8 cellular contexts compared by ENCODE assay signal in the genomic region with DNA sequence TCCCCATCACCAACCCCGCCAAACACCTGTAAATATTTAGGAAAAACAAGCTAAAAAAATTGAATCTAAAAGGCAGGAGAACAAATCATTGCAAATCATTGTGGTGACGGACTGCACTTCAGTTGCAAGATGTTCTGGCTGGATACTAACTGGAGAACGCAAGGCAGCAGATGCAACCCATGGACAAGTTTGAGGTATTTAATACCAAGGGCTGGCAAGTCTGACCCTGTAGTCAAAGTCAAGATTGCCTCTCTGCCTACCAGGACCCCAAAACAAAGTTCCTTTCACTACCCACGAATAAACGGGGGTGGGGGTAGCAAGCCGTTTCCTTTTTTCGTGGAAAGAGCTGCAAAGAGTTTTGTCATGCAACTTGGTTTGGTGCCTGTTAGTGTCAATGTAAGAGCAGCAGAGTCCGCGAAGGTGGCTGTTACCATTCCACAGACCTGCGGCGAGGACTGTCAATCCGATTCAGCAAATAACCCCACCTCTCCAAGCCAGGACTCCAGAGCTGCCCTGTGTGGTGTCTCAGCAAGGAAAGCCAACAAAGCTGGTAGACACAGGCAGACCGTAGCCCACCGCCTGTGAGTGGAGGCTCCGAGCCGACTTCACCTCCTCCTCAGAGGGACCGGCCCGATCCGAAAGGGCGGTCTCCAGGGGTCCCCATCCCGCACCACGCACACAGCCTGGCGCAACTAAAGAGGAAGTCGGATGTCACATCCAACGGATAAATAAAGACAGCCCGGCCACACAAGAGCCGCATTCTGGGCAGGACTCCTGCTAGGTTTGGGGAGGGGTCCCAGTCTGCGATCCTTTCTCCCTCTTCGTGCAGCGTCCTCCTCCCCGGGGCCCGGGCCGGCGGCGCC. TPM values are rescaled to one million over a fixed set of nuclear protein-coding genes. Genes with fewer than 3 reads are reported as not detected.
DNase-seq lines count a peak whose midpoint lies in the region; ATAC-seq and TF ChIP-seq lines count a peak whose summit lies in the region.

No MANE protein-coding gene starts in this region.

- ATAC-seq in HG02840 (IDR thresholded peaks at IDR 0.05; ENCODE audit: low FRiP score, unreplicated experiment) (peak; percentile 5), foreskin keratinocyte (no peak)

- DNase-seq in COR-L47 (lab: John Stamatoyannopoulos, UW) (peak; percentile 32), SK-N-DZ (ENCODE audit: low spot score) (peak; percentile 47), immature natural killer cell (peak in 2 of 3 donors; percentile 55 to 56), spleen (peak; percentile 90), ACHN (no peak), foreskin keratinocyte (no peak)

- no peaks in the 10 kb centered on the region for H3K36me3 ChIP-seq in spleen

- H3K27me3 Mint-ChIP-seq in brain: peaks cover 17% of the 10 kb centered on the region
- H3K27me3 Mint-ChIP-seq in immature natural killer cell (ENCODE audit: low read depth in 3 of 3): peaks cover 5 to 20% (median 15%) of the 10 kb centered on the region in 3 donors

- no peaks in the 10 kb centered on the region for H3K9me3 ChIP-seq in spleen

- peak overlapping the region; percentile 53 to 87 (median 69) for H3K4me3 ChIP-seq in spleen

- TF ChIP-seq CTCF in brain (conservative IDR thresholded peaks at IDR 0.05): no peak
- TF ChIP-seq CTCF in spleen (IDR thresholded peaks at IDR 0.05 in 8 of 11, conservative IDR thresholded peaks at IDR 0.05 in 3 of 11): no peak
- TF ChIP-seq CTCF in foreskin keratinocyte (conservative IDR thresholded peaks at IDR 0.05): no peak

- peak overlapping the region; percentile 95 to 96 (median 95) for H3K4me3 Mint-ChIP-seq in brain
- peak overlapping the region; percentile 91 to 97 (median 95) for H3K4me3 Mint-ChIP-seq in immature natural killer cell

- no peaks in the 10 kb centered on the region for H3K36me3 Mint-ChIP-seq in brain
- H3K36me3 Mint-ChIP-seq in immature natural killer cell: no peaks in the 10 kb centered on the region

- H3K4me1 Mint-ChIP-seq in brain (peaks cover 60% of the 10 kb centered on the region), immature natural killer cell (peaks cover 52 to 58% of the 10 kb centered on the region in 2 donors)

- intact Hi-C loops in spleen (cut with DNase I; ENCODE audit: low total_unique reads): loop anchor here (2.0 to 5.0 kb wide), 3 partner anchors 55 to 197 kb away; no protein-coding TSS in a partner anchor

- peaks cover 18 to 68% (median 57%) of the 10 kb centered on the region in 6 donors for H3K4me1 ChIP-seq in spleen
- no peaks in the 10 kb centered on the region for H3K4me1 ChIP-seq in foreskin keratinocyte

- H3K27ac ChIP-seq in spleen (peak overlapping the region; percentile 87 to 98 (median 96)), foreskin keratinocyte (no peak overlapping the region)

- 3 to 6% (median 5%) methylated on average over 19 to 35 of the region's 35 CpGs for WGBS in spleen, 5 donors

- H3K27ac Mint-ChIP-seq in brain (peak overlapping the region; percentile 81 to 98 (median 96)), immature natural killer cell (peak overlapping the region; percentile 87 to 98 (median 98))

- in situ Hi-C loops in ACHN (cut with HindIII; ENCODE audit: low pct_ligation_motif_present, low pct_unique_long_range_greater_than_20kb, low sequenced_read_pairs): no loop called here

- H3K27me3 ChIP-seq in spleen (replicated peaks in 1 of 7): no peaks in the 10 kb centered on the region
- peaks cover 23% of the 10 kb centered on the region for H3K27me3 ChIP-seq in foreskin keratinocyte

- no peak for TF ChIP-seq POLR2A in spleen (IDR thresholded peaks at IDR 0.05)

- no peaks in the 10 kb centered on the region for H3K9me3 Mint-ChIP-seq in brain
- no peaks in the 10 kb centered on the region for H3K9me3 Mint-ChIP-seq in immature natural killer cell

RNA-seq across cellular contexts. Expression of a gene that starts 1.0 kb away (rescaled TPM):
- 8.5 and 12.2 TPM in 2 replicates for polyA plus RNA-seq in SK-N-DZ (2014; cell fraction: cytosol; rRNA removed)
- 15.0 and 25.4 TPM in 2 replicates for polyA plus RNA-seq in SK-N-DZ (2014; cell fraction: nucleus; rRNA removed)
- polyA plus RNA-seq in brain (ENCODE audit: insufficient read depth, low read depth, low replicate concordance) (2.5 TPM), immature natural killer cell (100 to 1,000 TPM in 1 of 3 donors, 10 to 100 TPM in 2; 58.0 to 125 (median 65.6) TPM), spleen (10 to 100 TPM; 16.0 to 18.5 (median 16.3) TPM), foreskin keratinocyte (0.07 and 0.37 TPM in 2 replicates)
- total RNA-seq in spleen (100 to 1,000 TPM; 108 to 183 (median 145) TPM), foreskin keratinocyte (0.99 and 2.0 TPM in 2 replicates)

Comparison
In these comparisons a context has a peak if more than half of its experiments do, and no peak if none do; other contexts are left out.
1. DNase-seq: peak in COR-L47 (single experiment), SK-N-DZ (single experiment), immature natural killer cell (2 of 3) and spleen (single experiment); none in ACHN (single experiment) and foreskin keratinocyte (0 of 2).